In genomic region chr18:59778434-59778833, GRCh38 we compare ENCODE assay signal across 25 cellular contexts.
"Had no signal": no experiment of that assay in that cellular context is flagged by ENCODE, and none has a peak within 500 bp of the region (broad histone marks: within the 10 kb centered on the region; RNA-seq: fewer than 3 reads in every experiment).

No MANE protein-coding gene starts in this region.

- H3K4me1 ChIP-seq: colonic mucosa, gastroesophageal sphincter, heart left ventricle, left ventricle myocardium inferior, lower lobe of right lung, pancreas, right lobe of liver, stomach, tibial artery had no signal

- H3K27me3 ChIP-seq: colonic mucosa, foreskin keratinocyte, gastroesophageal sphincter, heart left ventricle, hepatocyte, right lobe of liver, stomach, tibial artery had no signal

- H3K4me2 ChIP-seq: hepatocyte, smooth muscle cell had no signal

- H2AFZ ChIP-seq: hepatocyte had no signal

- H3K9me3 ChIP-seq: colonic mucosa, gastroesophageal sphincter, pancreas, right lobe of liver, tibial artery had no signal

- H3K36me3 ChIP-seq: colonic mucosa, gastroesophageal sphincter, heart left ventricle, left ventricle myocardium inferior, lower lobe of right lung, pancreas, right lobe of liver, stomach, tibial artery had no signal

- ATAC-seq: esophagus mucosa; foreskin keratinocyte; gastroesophageal sphincter; left colon; lower lobe of right lung; pancreas; right lobe of liver; stimulated activated effector memory CD8-positive, alpha-beta T cell treated with anti-CD3 and anti-CD28 coated beads, Interleukin-12 subunit alpha, Interleukin-12 subunit beta, amount 100 ng/mL, for 72 hours had no signal

- H3K4me3 ChIP-seq: colonic mucosa, gastroesophageal sphincter, heart left ventricle, hepatocyte, left ventricle myocardium inferior, lower lobe of right lung, pancreas, right lobe of liver, smooth muscle cell, stomach, tibial artery had no signal

- DNase-seq: colonic mucosa; effector CD8-positive, alpha-beta T cell; endodermal cell; foreskin keratinocyte; heart left ventricle; left colon; left ventricle myocardium inferior; lower lobe of right lung; natural killer cell; occipital lobe; pancreas; retina; right lobe of liver; stimulated activated CD4-positive, alpha-beta T cell treated with anti-CD3 and anti-CD28 coated beads, Interleukin-12 subunit alpha, Interleukin-12 subunit beta, amount 100 ng/mL, for 4 hours; stimulated activated CD4-positive, alpha-beta T cell treated with anti-CD3 and anti-CD28 coated beads, Interleukin-1b, Interleukin-23, amount 100 ng/mL, for 48 hours; stimulated activated CD4-positive, alpha-beta T cell treated with anti-CD3 and anti-CD28 coated beads, Interleukin-4, amount 100 ng/mL, for 24 hours; stimulated activated naive CD4-positive, alpha-beta T cell treated with Interleukin-2 at 50 U/mL for 16 hours; stomach; tibial artery had no signal

- H3K27ac ChIP-seq: colonic mucosa, epithelial cell of prostate, foreskin keratinocyte, gastroesophageal sphincter, heart left ventricle, hepatocyte, left ventricle myocardium inferior, lower lobe of right lung, pancreas, right lobe of liver, stomach, tibial artery had no signal

- H3K79me2 ChIP-seq: hepatocyte had no signal
